14 cellular contexts compared by ENCODE assay signal in genomic region chr22:49208003-49208402, GRCh38.
DNase-seq lines count a peak whose midpoint lies in the region; ATAC-seq and TF ChIP-seq lines count a peak whose summit lies in the region.
"Had no signal": no experiment of that assay in that cellular context is flagged by ENCODE, and none has a peak within 500 bp of the region (broad histone marks: within the 10 kb centered on the region; RNA-seq: fewer than 3 reads in every experiment).

No MANE protein-coding gene starts in this region.

- no peak overlapping the region for H3K4me3 Mint-ChIP-seq in chondrocyte (ENCODE audit: unreplicated experiment)

- H3K27me3 Mint-ChIP-seq in chondrocyte (ENCODE audit: low read depth): no peaks in the 10 kb centered on the region

- intact Hi-C loops in posterior vena cava (cut with DNase I): no loop called here

- TF ChIP-seq CTCF in chondrocyte (IDR thresholded peaks at IDR 0.05): no peak

- no peaks in the 10 kb centered on the region for H3K4me1 Mint-ChIP-seq in chondrocyte (ENCODE audit: low read depth)

- ATAC-seq in GM19351 (IDR thresholded peaks at IDR 0.05; ENCODE audit: unreplicated experiment) (no peak), GM21515 (IDR thresholded peaks at IDR 0.05; ENCODE audit: unreplicated experiment) (no peak)
- ATAC-seq: GM12878 had no signal

- peak; percentile 33 for DNase-seq in activated effector memory CD4-positive, alpha-beta T cell treated with anti-CD3 and anti-CD28 coated beads, Interleukin-2, amount 50 U/mL, for 16 hours
- DNase-seq in activated effector memory CD4-positive, alpha-beta T cell treated with Interleukin-2 at 50 U/mL for 16 hours: no peak
- DNase-seq in chondrocyte (ENCODE audit: low spot score) (peak; percentile 57), posterior vena cava (ENCODE audit: low spot score) (peak; percentile 64), ureter (ENCODE audit: low spot score) (peak; percentile 28)
- DNase-seq: GDM1, NCI-H1092, NCI-H146, NCI-H2081, NCI-H510A, NCI-H774 had no signal

- H3K27ac Mint-ChIP-seq in chondrocyte (ENCODE audit: unreplicated experiment): no peak overlapping the region

- no peaks in the 10 kb centered on the region for H3K36me3 Mint-ChIP-seq in chondrocyte (ENCODE audit: low read depth)

- peaks cover 27% of the 10 kb centered on the region for H3K9me3 Mint-ChIP-seq in chondrocyte (ENCODE audit: low read depth)
